ENCODE assay signal across 2 cellular contexts in the genomic region with DNA sequence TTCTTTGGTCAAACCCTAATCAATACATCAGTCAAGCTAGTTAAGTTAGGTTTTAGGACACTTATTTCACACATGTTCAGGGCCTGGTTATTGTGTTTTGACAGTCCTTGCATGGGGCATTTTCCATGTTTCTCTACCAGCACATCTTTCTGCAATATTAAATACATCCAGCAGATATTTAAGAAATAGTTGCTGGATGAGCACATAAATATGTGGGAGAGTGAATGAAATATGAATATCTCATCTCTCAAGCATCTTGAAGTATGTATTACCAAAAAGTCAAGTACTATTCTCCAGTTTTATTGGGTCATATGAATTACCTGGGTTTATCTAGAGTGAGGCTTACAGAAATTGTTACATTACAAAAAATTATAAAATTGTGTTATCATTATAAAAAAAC.
TF ChIP-seq lines count a peak whose summit lies in the region.

No MANE protein-coding gene starts in this region.

TF ChIP-seq in IMR-90, 13 proteins besides CTCF, POLR2A, EP300 and RAD21 (continued from another document):
- TF ChIP-seq ELK1 (IDR thresholded peaks at IDR 0.05; ENCODE audit: borderline replicate concordance, low read depth, low read length) (no peak), USF2 (IDR thresholded peaks at IDR 0.05; ENCODE audit: low read depth, low read length) (no peak), MAZ (IDR thresholded peaks at IDR 0.05; ENCODE audit: borderline replicate concordance, low read depth, low read length) (no peak), RFX5 (IDR thresholded peaks at IDR 0.05; ENCODE audit: low read depth, low read length) (no peak)

TF ChIP-seq in SK-N-SH treated with all-trans-retinoic acid at 6 μM for 48 hours, 23 proteins besides CTCF, POLR2A, EP300 and RAD21 (continued from another document):
- TF ChIP-seq, protein P1, sequence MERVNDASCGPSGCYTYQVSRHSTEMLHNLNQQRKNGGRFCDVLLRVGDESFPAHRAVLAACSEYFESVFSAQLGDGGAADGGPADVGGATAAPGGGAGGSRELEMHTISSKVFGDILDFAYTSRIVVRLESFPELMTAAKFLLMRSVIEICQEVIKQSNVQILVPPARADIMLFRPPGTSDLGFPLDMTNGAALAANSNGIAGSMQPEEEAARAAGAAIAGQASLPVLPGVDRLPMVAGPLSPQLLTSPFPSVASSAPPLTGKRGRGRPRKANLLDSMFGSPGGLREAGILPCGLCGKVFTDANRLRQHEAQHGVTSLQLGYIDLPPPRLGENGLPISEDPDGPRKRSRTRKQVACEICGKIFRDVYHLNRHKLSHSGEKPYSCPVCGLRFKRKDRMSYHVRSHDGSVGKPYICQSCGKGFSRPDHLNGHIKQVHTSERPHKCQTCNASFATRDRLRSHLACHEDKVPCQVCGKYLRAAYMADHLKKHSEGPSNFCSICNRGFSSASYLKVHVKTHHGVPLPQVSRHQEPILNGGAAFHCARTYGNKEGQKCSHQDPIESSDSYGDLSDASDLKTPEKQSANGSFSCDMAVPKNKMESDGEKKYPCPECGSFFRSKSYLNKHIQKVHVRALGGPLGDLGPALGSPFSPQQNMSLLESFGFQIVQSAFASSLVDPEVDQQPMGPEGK (CRISPR knock-in tag; IDR thresholded peaks at IDR 0.05; ENCODE audit: borderline replicate concordance) = no peak
- TF ChIP-seq ISL1 (CRISPR knock-in tag; IDR thresholded peaks at IDR 0.05) (no peak), ZNF8 (CRISPR knock-in tag; IDR thresholded peaks at IDR 0.05) (no peak), ZNF70 (CRISPR knock-in tag; IDR thresholded peaks at IDR 0.05) (no peak), ZFP3 (CRISPR knock-in tag; IDR thresholded peaks at IDR 0.05) (no peak), TOX (CRISPR knock-in tag; IDR thresholded peaks at IDR 0.05; ENCODE audit: borderline replicate concordance) (no peak), ZC3H10 (CRISPR knock-in tag; IDR thresholded peaks at IDR 0.05) (no peak), RARB (CRISPR knock-in tag; IDR thresholded peaks at IDR 0.05) (no peak)
- TF ChIP-seq, protein P2, sequence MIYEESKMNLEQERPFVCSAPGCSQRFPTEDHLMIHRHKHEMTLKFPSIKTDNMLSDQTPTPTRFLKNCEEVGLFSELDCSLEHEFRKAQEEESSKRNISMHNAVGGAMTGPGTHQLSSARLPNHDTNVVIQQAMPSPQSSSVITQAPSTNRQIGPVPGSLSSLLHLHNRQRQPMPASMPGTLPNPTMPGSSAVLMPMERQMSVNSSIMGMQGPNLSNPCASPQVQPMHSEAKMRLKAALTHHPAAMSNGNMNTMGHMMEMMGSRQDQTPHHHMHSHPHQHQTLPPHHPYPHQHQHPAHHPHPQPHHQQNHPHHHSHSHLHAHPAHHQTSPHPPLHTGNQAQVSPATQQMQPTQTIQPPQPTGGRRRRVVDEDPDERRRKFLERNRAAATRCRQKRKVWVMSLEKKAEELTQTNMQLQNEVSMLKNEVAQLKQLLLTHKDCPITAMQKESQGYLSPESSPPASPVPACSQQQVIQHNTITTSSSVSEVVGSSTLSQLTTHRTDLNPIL (CRISPR knock-in tag; IDR thresholded peaks at IDR 0.05; ENCODE audit: low read depth) = no peak
